In genomic region chr5:56760723-56761122, GRCh38 we compare ENCODE assay signal across 1 cellular context.
TF ChIP-seq lines count a peak whose summit lies in the region.

No MANE protein-coding gene starts in this region.

TF ChIP-seq in GM23338, 12 proteins besides CTCF, POLR2A, EP300 and RAD21 (continued from another document):
- TF ChIP-seq ZNF462 (CRISPR knock-in tag; IDR thresholded peaks at IDR 0.05) (no peak), NANOG (IDR thresholded peaks at IDR 0.05; ENCODE audit: borderline replicate concordance) (no peak), CREB1 (CRISPR knock-in tag; IDR thresholded peaks at IDR 0.05; ENCODE audit: low read depth) (no peak), EZH2 (IDR thresholded peaks at IDR 0.05; ENCODE audit: low read depth, unreplicated experiment) (no peak), ZNF331 (CRISPR knock-in tag; IDR thresholded peaks at IDR 0.05; ENCODE audit: low read depth) (no peak), REST (IDR thresholded peaks at IDR 0.05; ENCODE audit: unreplicated experiment) (no peak), ETS1 (IDR thresholded peaks at IDR 0.05) (no peak), JUNB (IDR thresholded peaks at IDR 0.05; ENCODE audit: unreplicated experiment) (no peak), EZH2phosphoT487 (IDR thresholded peaks at IDR 0.05; ENCODE audit: unreplicated experiment) (no peak), STAT1 (IDR thresholded peaks at IDR 0.05; ENCODE audit: unreplicated experiment) (no peak), POLR2AphosphoS5 (IDR thresholded peaks at IDR 0.05; ENCODE audit: low read depth) (no peak)
